ENCODE assay signal across 1 cellular context in genomic region chr10:49534670-49535381, GRCh38.
TF ChIP-seq lines count a peak whose summit lies in the region.

No MANE protein-coding gene starts in this region.

TF ChIP-seq in WTC11, 78 proteins besides CTCF, POLR2A, EP300 and RAD21 (continued from another document):
- no peak for TF ChIP-seq ATF6 (CRISPR knock-in tag; IDR thresholded peaks at IDR 0.05)
- TF ChIP-seq MXD4 (CRISPR knock-in tag; IDR thresholded peaks at IDR 0.05; ENCODE audit: borderline replicate concordance), result no peak
